Comparison of ENCODE assay signal across 9 cellular contexts in the genomic region with DNA sequence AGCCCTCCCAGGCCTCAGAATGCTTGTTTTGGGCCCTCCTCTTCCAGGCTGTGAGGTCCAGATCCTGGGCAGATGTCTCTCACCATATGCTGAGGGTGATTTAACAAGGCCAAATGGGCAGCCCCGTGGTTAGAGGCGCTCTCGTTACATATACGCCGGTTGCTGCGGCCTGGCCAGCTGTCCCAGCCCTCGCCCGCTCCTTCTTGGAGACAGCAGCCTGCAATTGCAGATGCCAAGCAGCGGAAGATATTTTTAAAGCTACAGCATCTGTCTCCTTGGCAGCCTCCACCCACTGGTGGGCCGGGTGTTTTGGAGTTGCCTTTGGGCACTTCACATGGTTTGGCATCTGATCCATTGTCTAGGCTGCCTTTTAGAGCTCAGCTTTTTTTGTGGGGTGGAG.
DNase-seq lines count a peak whose midpoint lies in the region; ATAC-seq and TF ChIP-seq lines count a peak whose summit lies in the region.
"Had no signal": no experiment of that assay in that cellular context is flagged by ENCODE, and none has a peak within 500 bp of the region (broad histone marks: within the 10 kb centered on the region; RNA-seq: fewer than 3 reads in every experiment).

No MANE protein-coding gene starts in this region.

- H3K4me2 ChIP-seq in GM23248 (ENCODE audit: unreplicated experiment) (peak overlapping the region; percentile 10), Karpas-422 (ENCODE audit: low read depth, low read length, poor library complexity, severe bottlenecking) (no peak overlapping the region)

- H3K27me3 ChIP-seq in GM23248 (replicated peaks; ENCODE audit: insufficient read depth) (no peaks in the 10 kb centered on the region), right cardiac atrium (ENCODE audit: control insufficient read depth, insufficient read depth) (no peaks in the 10 kb centered on the region), prostate gland (replicated peaks; ENCODE audit: insufficient read depth) (no peaks in the 10 kb centered on the region), Karpas-422 (ENCODE audit: low read length) (no peaks in the 10 kb centered on the region)

- TF ChIP-seq CTCF in prostate gland (IDR thresholded peaks at IDR 0.05) = no peak

- H3K9me2 ChIP-seq in GM23248 (ENCODE audit: insufficient read depth) (no peaks in the 10 kb centered on the region), Karpas-422 (replicated peaks; ENCODE audit: insufficient read depth, low read length) (no peaks in the 10 kb centered on the region)

- H3K9me3 ChIP-seq in GM23248 (ENCODE audit: low read depth) = no peaks in the 10 kb centered on the region
- no peaks in the 10 kb centered on the region for H3K9me3 ChIP-seq in right cardiac atrium (ENCODE audit: control insufficient read depth, low read length)
- H3K9me3 ChIP-seq in prostate gland = no peaks in the 10 kb centered on the region
- no peaks in the 10 kb centered on the region for H3K9me3 ChIP-seq in Karpas-422 (ENCODE audit: low read length)

- 20 to 28% methylated on average over 10 of the region's 10 CpGs for WGBS in GM23248 (ENCODE audit: low coverage in 1 of 2, low lambda C conversion rate in 2 of 2, missing lambda C conversion rate in 2 of 2), 2 experiments
- 46% methylated on average over 10 of the region's 10 CpGs for WGBS in right cardiac atrium
- 42% methylated on average over 10 of the region's 10 CpGs for WGBS in prostate gland

- no peaks in the 10 kb centered on the region for H3K79me2 ChIP-seq in GM23248 (ENCODE audit: insufficient read depth)
- H3K79me2 ChIP-seq in Karpas-422 (ENCODE audit: low read length) = no peaks in the 10 kb centered on the region

- H3F3A ChIP-seq in GM23248 (ENCODE audit: insufficient read depth) = 0 out of 2 replicates have a peak, but pooled peaks cover 21% of the 10 kb centered on the region

- in situ Hi-C loops in GM23248 (cut with MboI) = no loop called here

- H3K4me1 ChIP-seq in GM23248 (ENCODE audit: insufficient read depth) (peaks cover 17% of the 10 kb centered on the region), right cardiac atrium (ENCODE audit: control insufficient read depth, insufficient read depth, low read length) (peaks cover 3% of the 10 kb centered on the region), prostate gland (replicated peaks) (no peaks in the 10 kb centered on the region), Karpas-422 (ENCODE audit: low read length) (peaks cover 6% of the 10 kb centered on the region)

- peak; percentile 64 for DNase-seq in GM23248
- peak; percentile 68 to 90 (median 88) for DNase-seq in right cardiac atrium
- DNase-seq in skeletal muscle cell (ENCODE audit: low read depth) = peak; percentile 69
- no peak for DNase-seq in prostate gland (ENCODE audit: low spot score)
- no peak for DNase-seq in NCI-H1436 (lab: John Stamatoyannopoulos, UW)
- no peak for DNase-seq in Karpas-422
- DNase-seq in activated CD8-positive, alpha-beta memory T cell treated with anti-CD3 and anti-CD28 coated beads for 24 hours = no peak
- DNase-seq: IMR-90 had no signal

- intact Hi-C loops in right cardiac atrium (cut with DNase I) = no loop called here
- intact Hi-C loops in prostate gland (cut with DNase I) = no loop called here

- H2AFZ ChIP-seq in GM23248 (peak overlapping the region; percentile 71), Karpas-422 (ENCODE audit: low read length) (no peak overlapping the region)

- peak; percentile 85 to 87 for ATAC-seq in right cardiac atrium

- H3K27ac ChIP-seq in GM23248 = peak overlapping the region; percentile 73
- H3K27ac ChIP-seq in angular gyrus (ENCODE audit: low read depth, low read length) = peak overlapping the region; percentile 70
- H3K27ac ChIP-seq in right cardiac atrium (ENCODE audit: low read length) = peak overlapping the region; percentile 97
- no peak overlapping the region for H3K27ac ChIP-seq in prostate gland
- H3K27ac ChIP-seq in Karpas-422 (ENCODE audit: low read length) = no peak overlapping the region

- TF ChIP-seq POLR2A in prostate gland (IDR thresholded peaks at IDR 0.05) = no peak

- no peak overlapping the region for H3K4me3 ChIP-seq in GM23248
- no peak overlapping the region for H3K4me3 ChIP-seq in right cardiac atrium (ENCODE audit: low read length)
- no peak overlapping the region for H3K4me3 ChIP-seq in skeletal muscle cell (ENCODE audit: low read depth, low read length)
- H3K4me3 ChIP-seq in prostate gland = no peak overlapping the region
- no peak overlapping the region for H3K4me3 ChIP-seq in Karpas-422 (ENCODE audit: low read length)

- peak overlapping the region; percentile 44 for H3K9ac ChIP-seq in GM23248
- H3K9ac ChIP-seq in Karpas-422 (ENCODE audit: low read length) = no peak overlapping the region

- H4K20me1 ChIP-seq in GM23248 (ENCODE audit: insufficient read depth) (no peaks in the 10 kb centered on the region), Karpas-422 (ENCODE audit: insufficient read depth, low read depth, low read length) (no peaks in the 10 kb centered on the region)

- H3K36me3 ChIP-seq in GM23248 (ENCODE audit: low read depth) = no peaks in the 10 kb centered on the region
- H3K36me3 ChIP-seq in prostate gland = no peaks in the 10 kb centered on the region
- H3K36me3 ChIP-seq in Karpas-422 (ENCODE audit: insufficient read depth, low read length) = no peaks in the 10 kb centered on the region

Comparison
In these comparisons a context has a peak if more than half of its experiments do, and no peak if none do; other contexts are left out.
1. DNase-seq: peak in GM23248 (single experiment), right cardiac atrium (3 of 3) and skeletal muscle cell (single experiment); none in prostate gland (single experiment), NCI-H1436 (single experiment), Karpas-422 (single experiment) and activated CD8-positive, alpha-beta memory T cell treated with anti-CD3 and anti-CD28 coated beads for 24 hours (single experiment).
2. H3K27ac ChIP-seq: peak in GM23248 (single experiment), angular gyrus (single experiment) and right cardiac atrium (single experiment); none in prostate gland (0 of 2) and Karpas-422 (single experiment).